In the genomic region with DNA sequence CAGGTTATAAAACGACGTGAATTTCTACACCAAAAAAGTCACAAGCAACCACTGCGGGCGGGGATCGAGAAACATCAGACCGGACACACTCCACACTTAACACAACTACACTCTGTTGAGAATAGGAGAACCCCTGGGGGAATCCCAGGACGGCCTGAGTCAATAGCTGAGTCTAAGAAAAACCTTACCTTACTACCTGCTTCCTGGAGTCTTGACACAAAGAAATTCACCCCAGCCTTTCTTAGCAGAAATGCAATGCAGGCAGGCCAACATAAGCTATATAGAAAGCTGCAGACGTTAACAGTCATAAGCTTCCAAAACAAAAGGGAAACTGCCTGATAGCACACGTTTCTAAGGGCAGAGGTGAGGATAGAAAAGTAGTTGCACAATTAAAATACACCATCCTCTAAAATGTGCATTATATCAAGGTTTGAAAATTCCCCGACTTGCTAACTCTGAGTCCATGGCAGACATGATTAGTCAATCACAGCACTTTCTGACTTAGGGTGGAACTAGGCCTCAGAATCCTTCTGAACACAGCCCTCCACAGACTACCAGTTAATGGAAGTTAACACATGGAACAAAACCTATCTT, we compare ENCODE assay signal across 7 cellular contexts.
A peak's percentile ranks its signal among the peaks of the same experiment; 100 is the strongest.
DNase-seq lines count a peak whose midpoint lies in the region; ATAC-seq and TF ChIP-seq lines count a peak whose summit lies in the region.

No MANE protein-coding gene starts in this region.

- no peak for TF ChIP-seq CTCF in prostate gland (IDR thresholded peaks at IDR 0.05)

- peak; percentile 65 for DNase-seq in activated gamma-delta T cell treated with anti-CD3 and anti-CD28 coated beads, Interleukin-2, amount 50 U/mL, for 16 hours (ENCODE audit: low read depth)
- DNase-seq in stimulated activated CD4-positive, alpha-beta T cell treated with anti-CD3 and anti-CD28 coated beads, Interleukin-4, amount 100 ng/mL, for 1 hour = peak; percentile 70
- DNase-seq in iPS-NIHi7 (ENCODE audit: extremely low spot score) (no peak), hypothalamus (lab: John Stamatoyannopoulos, UW) (no peak), prostate gland (ENCODE audit: low spot score) (no peak)

- no peaks in the 10 kb centered on the region for H3K27me3 ChIP-seq in HUES64 (ENCODE audit: insufficient read depth, low read length)
- H3K27me3 ChIP-seq in prostate gland (replicated peaks; ENCODE audit: insufficient read depth) = no peaks in the 10 kb centered on the region

- intact Hi-C loops in prostate gland (cut with DNase I) = no loop called here

- TF ChIP-seq POLR2A in prostate gland (IDR thresholded peaks at IDR 0.05) = no peak

- H3K27ac ChIP-seq in HUES64 (ENCODE audit: low read depth, low read length) (peak overlapping the region; percentile 72; the same call in 1 of the 2 replicates), prostate gland (no peak overlapping the region)

- H3K9ac ChIP-seq in HUES64 (ENCODE audit: low read depth, low read length) = no peak overlapping the region

- H3K4me1 ChIP-seq in HUES64 (ENCODE audit: insufficient read depth, low read length) = peaks cover 25% of the 10 kb centered on the region
- H3K4me1 ChIP-seq in prostate gland (replicated peaks) = peaks cover 2% of the 10 kb centered on the region

- WGBS in HUES64 = 82% methylated on average over 9 of the region's 10 CpGs
- 81% methylated on average over 10 of the region's 10 CpGs for WGBS in prostate gland

- H3K9me3 ChIP-seq in HUES64 (ENCODE audit: insufficient read depth, low read depth, low read length) (no peaks in the 10 kb centered on the region), prostate gland (no peaks in the 10 kb centered on the region)

- ATAC-seq in GM21360 (IDR thresholded peaks at IDR 0.05; ENCODE audit: unreplicated experiment) = peak; percentile 50

- H3K36me3 ChIP-seq in HUES64 (ENCODE audit: insufficient read depth, low read length) (no peaks in the 10 kb centered on the region), prostate gland (no peaks in the 10 kb centered on the region)

- no peak overlapping the region for H3K4me3 ChIP-seq in HUES64 (ENCODE audit: low read length)
- no peak overlapping the region for H3K4me3 ChIP-seq in prostate gland

Comparison
In these comparisons a context has a peak if more than half of its experiments do, and no peak if none do; other contexts are left out.
1. DNase-seq: peak in activated gamma-delta T cell treated with anti-CD3 and anti-CD28 coated beads, Interleukin-2, amount 50 U/mL, for 16 hours (single experiment) and stimulated activated CD4-positive, alpha-beta T cell treated with anti-CD3 and anti-CD28 coated beads, Interleukin-4, amount 100 ng/mL, for 1 hour (single experiment); none in iPS-NIHi7 (single experiment), hypothalamus (0 of 51) and prostate gland (single experiment).